In genomic region chr7:155767562-155768437, GRCh38 we compare ENCODE assay signal across 12 cellular contexts. TPM values are rescaled to one million over a fixed set of nuclear protein-coding genes. Genes with fewer than 3 reads are reported as not detected.
DNase-seq lines count a peak whose midpoint lies in the region; ATAC-seq, FAIRE-seq and TF ChIP-seq lines count a peak whose summit lies in the region.
"Had no signal": no experiment of that assay in that cellular context is flagged by ENCODE, and none has a peak within 500 bp of the region (broad histone marks: within the 10 kb centered on the region; RNA-seq: fewer than 3 reads in every experiment).

No MANE protein-coding gene starts in this region.

- TF ChIP-seq CTCF in brain microvascular endothelial cell (IDR thresholded peaks at IDR 0.05; ENCODE audit: low read depth, low read length, missing control alignments) (peak; percentile 15), pancreas (IDR thresholded peaks at IDR 0.05) (no peak)

- 56 to 61% methylated on average over 11 of the region's 11 CpGs for WGBS in pancreas, 2 donors

- peak overlapping the region; percentile 2 for H3K27ac Mint-ChIP-seq in activated T-cell treated with anti-CD3 and anti-CD28 coated beads, Interleukin-2, amount 50 U/mL, for 24 hours

- in situ Hi-C loops in brain microvascular endothelial cell (cut with HindIII; ENCODE audit: low pct_ligation_motif_present, low sequenced_read_pairs), result no loop called here

- H3K36me3 ChIP-seq in brain microvascular endothelial cell (replicated peaks), result peaks cover 22% of the 10 kb centered on the region
- peaks cover 7 to 73% (median 27%) of the 10 kb centered on the region in 3 donors for H3K36me3 ChIP-seq in pancreas

- H3K27me3 Mint-ChIP-seq in activated T-cell treated with anti-CD3 and anti-CD28 coated beads, Interleukin-2, amount 50 U/mL, for 24 hours, result no peaks in the 10 kb centered on the region

- FAIRE-seq in pancreas (lab: Jason Lieb, UNC), result no peak

- H3K9me3 ChIP-seq in pancreas, result no peaks in the 10 kb centered on the region
- H3K9me3 ChIP-seq: stomach had no signal

- H3K4me1 ChIP-seq in pancreas, result no peaks in the 10 kb centered on the region

- no peak overlapping the region for H3K4me3 ChIP-seq in brain microvascular endothelial cell (ENCODE audit: low read depth, low read length)
- no peak overlapping the region for H3K4me3 ChIP-seq in pancreas
- H3K4me3 ChIP-seq: stomach had no signal

- intact Hi-C loops in pancreas (cut with DNase I), result loop anchor here in 2 of 3 donors (10.0 kb wide), 2 partner anchors 353 to 383 kb away; no protein-coding TSS in a partner anchor

- no peaks in the 10 kb centered on the region for H3K27me3 ChIP-seq in brain microvascular endothelial cell (replicated peaks)
- H3K27me3 ChIP-seq in pancreas, result no peaks in the 10 kb centered on the region
- H3K27me3 ChIP-seq: stomach had no signal

- H3K27ac ChIP-seq in brain microvascular endothelial cell, result no peak overlapping the region
- H3K27ac ChIP-seq in pancreas, result no peak overlapping the region
- H3K27ac ChIP-seq: HL-60 had no signal

- no peak overlapping the region for H3K4me3 Mint-ChIP-seq in activated T-cell treated with anti-CD3 and anti-CD28 coated beads, Interleukin-2, amount 50 U/mL, for 24 hours
- H3K4me3 Mint-ChIP-seq: neural crest cell had no signal

- ATAC-seq in pancreas (peak in 3 of 4 donors; percentile 5 to 14 (median 11)), esophagus mucosa (no peak), HG03457 (IDR thresholded peaks at IDR 0.05; ENCODE audit: unreplicated experiment) (no peak)

- no peaks in the 10 kb centered on the region for H3K9me3 Mint-ChIP-seq in activated T-cell treated with anti-CD3 and anti-CD28 coated beads, Interleukin-2, amount 50 U/mL, for 24 hours
- H3K9me3 Mint-ChIP-seq: neural crest cell had no signal

- peaks cover 92% of the 10 kb centered on the region for H3K36me3 Mint-ChIP-seq in activated T-cell treated with anti-CD3 and anti-CD28 coated beads, Interleukin-2, amount 50 U/mL, for 24 hours (ENCODE audit: low read depth)

- H3K4me1 Mint-ChIP-seq in activated T-cell treated with anti-CD3 and anti-CD28 coated beads, Interleukin-2, amount 50 U/mL, for 24 hours (ENCODE audit: low read depth), result peaks cover 31% of the 10 kb centered on the region

- no peak for DNase-seq in activated T-cell treated with anti-CD3 and anti-CD28 coated beads, Interleukin-2, amount 50 U/mL, for 24 hours
- no peak for DNase-seq in activated T-cell treated with anti-CD3 and anti-CD28 coated beads, Interleukin-2, amount 50 U/mL, for 48 hours
- DNase-seq in MV-4-11 (lab: John Stamatoyannopoulos, UW) (peak; percentile 23), brain microvascular endothelial cell (no peak), pancreas (no peak), glomerular visceral epithelial cell (ENCODE audit: extremely low spot score) (no peak)

RNA-seq across cellular contexts. Expression of gene SHH, which starts 44.5 kb away (rescaled TPM):
- total RNA-seq in pancreas, result under 1 TPM; 0.16 to 0.85 (median 0.26) TPM
- polyA plus RNA-seq in pancreas, result under 1 TPM; 0.08 to 0.35 TPM
- total RNA-seq in esophagus mucosa, result not detected
- total RNA-seq: M059J, neural crest cell had no signal

Comparison
In these comparisons a context has a peak if more than half of its experiments do, and no peak if none do; other contexts are left out.
1. ATAC-seq: peak in pancreas (3 of 4); none in esophagus mucosa (single experiment) and HG03457 (single experiment).